ENCODE assay signal across 28 cellular contexts in the genomic region with DNA sequence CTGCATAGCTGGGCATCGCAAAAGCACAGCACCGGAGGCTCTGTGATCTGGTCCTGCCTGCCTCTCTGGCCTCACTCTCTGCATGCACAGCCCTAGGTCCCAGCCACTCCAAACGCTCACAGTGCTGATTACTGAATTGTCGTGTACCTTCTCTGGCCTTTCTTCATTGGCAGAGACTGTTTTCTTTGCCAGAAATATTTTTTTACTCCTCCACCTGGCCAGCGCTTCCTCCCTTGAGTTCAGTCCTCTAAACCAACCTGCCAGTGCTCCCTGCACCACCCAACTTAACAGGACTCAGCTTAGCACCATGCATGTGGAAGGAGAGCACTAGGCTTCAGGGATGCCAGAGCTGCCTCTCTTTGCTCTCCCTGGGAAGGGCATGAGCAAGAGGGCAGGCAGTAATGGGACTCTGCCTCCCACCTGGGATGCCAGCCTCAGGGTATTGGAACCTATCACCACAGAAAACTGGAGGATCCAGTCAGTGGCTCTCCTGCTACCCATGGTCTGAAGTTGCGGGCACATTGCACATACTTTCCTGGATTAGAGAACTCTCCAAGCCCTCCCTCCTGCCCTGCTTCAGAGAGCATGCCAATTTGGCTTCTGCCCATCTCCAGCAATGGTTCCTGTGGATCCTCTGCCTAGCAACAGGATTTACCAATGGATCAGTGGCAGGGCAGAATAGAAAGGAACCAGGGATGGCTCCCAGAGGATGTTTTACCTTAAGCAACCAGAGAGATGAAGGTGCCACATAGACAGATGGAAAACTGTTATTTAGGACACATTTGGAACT. TPM values are rescaled to one million over a fixed set of nuclear protein-coding genes. Genes with fewer than 3 reads are reported as not detected.
DNase-seq lines count a peak whose midpoint lies in the region; ATAC-seq, FAIRE-seq and TF ChIP-seq lines count a peak whose summit lies in the region.
"Had no signal": no experiment of that assay in that cellular context is flagged by ENCODE, and none has a peak within 500 bp of the region (broad histone marks: within the 10 kb centered on the region; RNA-seq: fewer than 3 reads in every experiment).

No MANE protein-coding gene starts in this region.

- TF ChIP-seq RAD21 in K562 (CRISPR knock-in tag; conservative IDR thresholded peaks at IDR 0.05 in 1 of 2, IDR thresholded peaks at IDR 0.05 in 1 of 2) = no peak

- under 1% methylated on average over 6 of the region's 6 CpGs for WGBS in K562 (ENCODE audit: insufficient coverage, low coverage, missing lambda C conversion rate)

- H3K36me3 ChIP-seq in BLaER1 treated with 17β-estradiol and CSF1 and Interleukin-3, amounts not matched to agents 10 nM and 100 nM = no peaks in the 10 kb centered on the region
- H3K36me3 ChIP-seq in Karpas-422 (ENCODE audit: insufficient read depth, low read length) (peaks cover 7% of the 10 kb centered on the region; the same call in 1 of the 2 replicates), K562 (ENCODE audit: control insufficient read depth, insufficient read depth, low read length) (no peaks in the 10 kb centered on the region)
- H3K36me3 ChIP-seq: esophagus squamous epithelium, gastrocnemius medialis, prostate gland, uterus had no signal

- H3K4me3 ChIP-seq in BLaER1 treated with 17β-estradiol and CSF1 and Interleukin-3, amounts not matched to agents 10 nM and 100 nM = no peak overlapping the region
- peak overlapping the region; percentile 66 for H3K4me3 ChIP-seq in Karpas-422 (ENCODE audit: low read length)
- H3K4me3 ChIP-seq in K562 = no peak overlapping the region
- H3K4me3 ChIP-seq: esophagus squamous epithelium, gastrocnemius medialis, hepatocyte, PC-9, prostate gland, testis, uterus had no signal

- H3K9me3 ChIP-seq in BLaER1 treated with 17β-estradiol and CSF1 and Interleukin-3, amounts not matched to agents 10 nM and 100 nM (replicated peaks in 1 of 11) = peaks cover 0 to 10% (median 0%) of the 10 kb centered on the region in 11 experiments; a peak in 5 of 22 replicates
- H3K9me3 ChIP-seq in Karpas-422 (ENCODE audit: low read length) (no peaks in the 10 kb centered on the region), K562 (replicated peaks; ENCODE audit: control insufficient read depth, insufficient read depth, low read depth, low read length) (no peaks in the 10 kb centered on the region)
- H3K9me3 ChIP-seq: esophagus squamous epithelium, gastrocnemius medialis, prostate gland, testis, uterus had no signal

- peak overlapping the region in 2 of 11 experiments; percentile 81 to 85; a peak in 3 of 22 replicates for H3K27ac ChIP-seq in BLaER1 treated with 17β-estradiol and CSF1 and Interleukin-3, amounts not matched to agents 10 nM and 100 nM
- H3K27ac ChIP-seq in Karpas-422 (ENCODE audit: low read length) (peak overlapping the region; percentile 99), K562 (ENCODE audit: extremely low read depth, low read depth, low read length) (no peak overlapping the region)
- H3K27ac ChIP-seq: esophagus squamous epithelium, gastrocnemius medialis, hepatocyte, PC-9, prostate gland, testis, uterus, VCaP had no signal

- no peaks in the 10 kb centered on the region for H3K27me3 ChIP-seq in BLaER1 treated with 17β-estradiol and CSF1 and Interleukin-3, amounts not matched to agents 10 nM and 100 nM
- H3K27me3 ChIP-seq in Karpas-422 (ENCODE audit: low read length) (no peaks in the 10 kb centered on the region), K562 (ENCODE audit: control insufficient read depth in 2 of 2, insufficient read depth in 2 of 2, low read length in 2 of 2) (peaks cover 37 to 56% of the 10 kb centered on the region in 2 experiments)
- H3K27me3 ChIP-seq: hepatocyte, testis, uterus had no signal

- no peak for FAIRE-seq in K562 (lab: Jason Lieb, UNC)
- FAIRE-seq: HepG2 had no signal

- peaks cover 35 to 64% (median 54%) of the 10 kb centered on the region in 10 experiments for H3K4me1 ChIP-seq in BLaER1 treated with 17β-estradiol and CSF1 and Interleukin-3, amounts not matched to agents 10 nM and 100 nM
- H3K4me1 ChIP-seq in Karpas-422 (ENCODE audit: low read length) = peaks cover 83% of the 10 kb centered on the region
- H3K4me1 ChIP-seq in K562 (replicated peaks in 1 of 2; ENCODE audit: control insufficient read depth in 2 of 2, insufficient read depth in 2 of 2, low read length in 2 of 2) = peaks cover 2 to 5% of the 10 kb centered on the region in 2 experiments; a peak in 1 of 5 replicates
- H3K4me1 ChIP-seq: esophagus squamous epithelium, gastrocnemius medialis, prostate gland, testis, uterus had no signal

- no TSS peak for BruUV-seq in K562 (replicated peaks; lab: Mats Ljungman, UMichigan)

- in situ Hi-C loops in K562 (cut with MboI) = no loop called here

- TF ChIP-seq EP300 in K562 (IDR thresholded peaks at IDR 0.05; ENCODE audit: low read length) = no peak

- no peak for TF ChIP-seq CTCF in K562 (IDR thresholded peaks at IDR 0.05 in 2 of 3, conservative IDR thresholded peaks at IDR 0.05 in 1 of 3; ENCODE audit: insufficient read depth in 2 of 3, low read depth in 1 of 3, low read length in 3 of 3)

- H3K4me2 ChIP-seq in BLaER1 treated with 17β-estradiol and CSF1 and Interleukin-3, amounts not matched to agents 10 nM and 100 nM = peak overlapping the region in 8 of 11 experiments; percentile 76 to 90 (median 83); a peak in 14 of 22 replicates
- H3K4me2 ChIP-seq in Karpas-422 (ENCODE audit: low read depth, low read length, poor library complexity, severe bottlenecking) = peak overlapping the region; percentile 83
- no peak overlapping the region for H3K4me2 ChIP-seq in K562 (ENCODE audit: insufficient read depth, low read length)
- H3K4me2 ChIP-seq: hepatocyte, PC-9 had no signal

- ATAC-seq in K562 (peak; percentile 7; the same call in 1 of the 3 replicates), HG03039 (IDR thresholded peaks at IDR 0.05; ENCODE audit: unreplicated experiment) (no peak), HG02610 (IDR thresholded peaks at IDR 0.05; ENCODE audit: unreplicated experiment) (no peak)
- ATAC-seq: activated T-cell treated with anti-CD3 and anti-CD28 coated beads, Interleukin-2, amount 50 U/mL, for 72 hours; CD8-positive, alpha-beta T cell; gastrocnemius medialis; HepG2; left colon; stimulated activated naive CD8-positive, alpha-beta T cell treated with anti-CD3 and anti-CD28 coated beads, Interleukin-15, Interleukin-2, amounts not matched to agents 100 U/mL and 50 U/mL, for 24 hours had no signal

- H3K9ac ChIP-seq in BLaER1 treated with 17β-estradiol and CSF1 and Interleukin-3, amounts not matched to agents 10 nM and 100 nM = no peak overlapping the region
- H3K9ac ChIP-seq in Karpas-422 (ENCODE audit: low read length) = peak overlapping the region; percentile 81
- no peak overlapping the region for H3K9ac ChIP-seq in K562 (ENCODE audit: insufficient read depth in 1 of 2, low read depth in 2 of 2, low read length in 2 of 2)

- no peaks in the 10 kb centered on the region for H3K9me1 ChIP-seq in K562 (ENCODE audit: control insufficient read depth, insufficient read depth, low read length)

- peak; percentile 76 for DNase-seq in Karpas-422
- peak in 1 of 4 experiments; percentile 43 for DNase-seq in K562 (ENCODE audit: extremely low read depth in 1 of 4, low spot score in 3 of 4)
- DNase-seq in midbrain (lab: John Stamatoyannopoulos, UW) = peak; percentile 31
- no peak for DNase-seq in activated T-cell treated with anti-CD3 and anti-CD28 coated beads, Interleukin-2, amount 50 U/mL, for 1 hour
- DNase-seq: activated CD4-positive, alpha-beta T cell treated with anti-CD3 and anti-CD28 coated beads, Interleukin-2, amount 10 ng/mL, durations not matched to agents 24 days and 14 days; activated naive CD4-positive, alpha-beta T cell treated with Interleukin-2 at 50 U/mL for 16 hours; activated T-cell treated with anti-CD3 and anti-CD28 coated beads, Interleukin-2, amount 50 U/mL, for 72 hours; CD8-positive, alpha-beta T cell; cortex of kidney; esophagus squamous epithelium; gastrocnemius medialis; GOT3; left colon; mesenchymal stem cell; NCI-H1105; NCI-H2029 treated with DMSO at 0.1 percent for 48 hours; PC-9; SHP77; stimulated activated naive CD8-positive, alpha-beta T cell treated with anti-CD3 and anti-CD28 coated beads, Interleukin-15, Interleukin-2, amounts not matched to agents 100 U/mL and 50 U/mL, for 24 hours; testis; uterus had no signal

- intact Hi-C loops in K562 (cut with micrococcal nuclease) = no loop called here

- H4K20me1 ChIP-seq in BLaER1 treated with 17β-estradiol and CSF1 and Interleukin-3, amounts not matched to agents 10 nM and 100 nM = no peaks in the 10 kb centered on the region
- H4K20me1 ChIP-seq in Karpas-422 (ENCODE audit: insufficient read depth, low read depth, low read length) (no peaks in the 10 kb centered on the region), K562 (replicated peaks; ENCODE audit: control insufficient read depth, insufficient read depth, low read length) (0 out of 2 replicates have a peak, but pooled peaks cover 5% of the 10 kb centered on the region)

- CTCF ChIA-PET in K562 (lab: Yijun Ruan, JAX; ENCODE audit: low intra/inter-chr PET ratio) = no interaction called here

- H2AFZ ChIP-seq in Karpas-422 (ENCODE audit: low read length) (no peak overlapping the region), K562 (ENCODE audit: low read depth, low read length) (no peak overlapping the region)
- H2AFZ ChIP-seq: hepatocyte, PC-9 had no signal

- peaks cover 46% of the 10 kb centered on the region for H3K79me2 ChIP-seq in Karpas-422 (ENCODE audit: low read length)
- H3K79me2 ChIP-seq in K562 (ENCODE audit: control insufficient read depth, insufficient read depth, low read length) = no peaks in the 10 kb centered on the region
- H3K79me2 ChIP-seq: hepatocyte had no signal

- no peak for TF ChIP-seq POLR2A in K562 (conservative IDR thresholded peaks at IDR 0.05)

- POLR2A ChIA-PET in K562 (lab: Yijun Ruan, JAX) = interaction anchor here (0.6 to 6.7 kb wide), 6 partner anchors 9 to 203 kb away, joined by 3 to 83 read pairs (median 3); no protein-coding TSS in a partner anchor

- H3K9me2 ChIP-seq in Karpas-422 (replicated peaks; ENCODE audit: insufficient read depth, low read length) = no peaks in the 10 kb centered on the region

RNA-seq across cellular contexts. Expression of gene GNAZ, which starts 37.0 kb away (rescaled TPM):
- total RNA-seq in Karpas-422 (2014; rRNA removed; shearing (Covaris generic); ENCODE audit: low replicate concordance) = 33.0 and 33.8 TPM in 2 replicates
- 0.79 and 1.2 TPM in 2 replicates for total RNA-seq in K562 (2011; cell fraction: chromatin; rRNA removed; ENCODE audit: low replicate concordance)
- total RNA-seq in K562 (2011; cell fraction: nucleolus; rRNA removed) = 0.50 and 0.79 TPM in 2 replicates
- 0.29 and 0.46 TPM in 2 replicates for total RNA-seq in K562 (2011; cell fraction: nucleoplasm; rRNA removed)
- total RNA-seq in K562 (2014; rRNA removed) = 0.14 and 0.24 TPM in 2 replicates
- total RNA-seq in K562 (2014; rRNA removed; fragmentation: Illumina TruSeq; extraction: Trizol) = 0.04 and 0.10 TPM in 2 replicates
- total RNA-seq in K562 (2015; rRNA removed; fragmentation: Illumina TruSeq; extraction: Trizol) = 0.04 and 0.11 TPM in 2 replicates
- total RNA-seq in K562 (2021) = 0.22 and 0.74 TPM in 2 replicates
- polyA plus RNA-seq in K562 (2011; rRNA removed) = 0.13 and 0.22 TPM in 2 replicates
- polyA plus RNA-seq in K562 (2011; cell fraction: cytosol; rRNA removed) = 0.15 and 0.31 TPM in 2 replicates
- polyA plus RNA-seq in K562 (2011; cell fraction: nucleus; rRNA removed) = 0.35 and 0.60 TPM in 2 replicates
- polyA plus RNA-seq in K562 (2012) = 0.14 and 0.26 TPM in 2 replicates
- polyA plus RNA-seq in K562 (2014; fragmentation: Illumina TruSeq; extraction: Trizol) = 0.12 and 0.13 TPM in 2 replicates
- not detected for polyA plus RNA-seq in K562 (2014; fragmentation: Nextera tagmentation; extraction: Ambion mirVana)
- 0.18 TPM in 1 of 2 replicates, not detected in the other for polyA plus RNA-seq in K562 (2014; rRNA removed)
- polyA minus RNA-seq in K562 (2011; rRNA and poly(A)+ RNA removed) = 0.21 and 0.32 TPM in 2 replicates
- 0.57 TPM in 1 of 2 replicates, not detected in the other for polyA minus RNA-seq in K562 (2011; cell fraction: cytosol; rRNA and poly(A)+ RNA removed)
- polyA minus RNA-seq in K562 (2011; cell fraction: nucleus; rRNA and poly(A)+ RNA removed) = 0.40 and 0.67 TPM in 2 replicates
- total RNA-seq: CD8-positive, alpha-beta T cell had no signal

Comparison
In these comparisons a context has a peak if more than half of its experiments do, and no peak if none do; other contexts are left out.
1. RNA of gene GNAZ, which starts 37.0 kb away (total RNA-seq): 33.0 to 33.8 TPM in Karpas-422; 0.04 to 1.2 TPM in K562; every median in the first group is over 10 times any median in the second.